Comparison of ENCODE assay signal across 24 cellular contexts in genomic region chr19:24065865-24066604, GRCh38.
"Had no signal": no experiment of that assay in that cellular context is flagged by ENCODE, and none has a peak within 500 bp of the region (broad histone marks: within the 10 kb centered on the region; RNA-seq: fewer than 3 reads in every experiment).

No MANE protein-coding gene starts in this region.

- H3K9ac ChIP-seq: neural progenitor cell had no signal

- H3K4me1 Mint-ChIP-seq: nephron; neural progenitor cell; stimulated activated memory B cell treated with anti-CD40 and anti-IgM and Interleukin-4, amounts not matched to agents 10 μg/mL and 1 μg/mL and 100 μg/mL, for 72 hours had no signal

- H3K4me2 ChIP-seq: hepatocyte, neural progenitor cell had no signal

- H3K9me3 ChIP-seq: colonic mucosa, esophagus muscularis mucosa, gastroesophageal sphincter, heart left ventricle, pancreas, sigmoid colon, thoracic aorta, tibial nerve, vagina had no signal

- H3K9me3 Mint-ChIP-seq: dendritic cell treated with granulocyte-macrophage colony-stimulating factor and Interleukin-4, amounts not matched to agents 40 ng/mL and 50 ng/mL, for 4 days; memory B cell; nephron; neural progenitor cell; stimulated activated memory B cell treated with anti-CD40 and anti-IgM and Interleukin-4, amounts not matched to agents 10 μg/mL and 1 μg/mL and 100 μg/mL, for 72 hours; stimulated activated naive CD8-positive, alpha-beta T cell treated with anti-CD3 and anti-CD28 coated beads, Interleukin-15, Interleukin-2, amounts not matched to agents 100 ng/mL and 50 ng/mL, for 24 hours had no signal

- ATAC-seq: foreskin keratinocyte; gastroesophageal sphincter; heart left ventricle; pancreas; stimulated activated memory B cell treated with anti-CD40 and anti-IgM and Interleukin-4, amounts not matched to agents 10 μg/mL and 1 μg/mL and 100 μg/mL, for 72 hours had no signal

- H3K27me3 Mint-ChIP-seq: dendritic cell treated with granulocyte-macrophage colony-stimulating factor and Interleukin-4, amounts not matched to agents 40 ng/mL and 50 ng/mL, for 4 days; memory B cell; progenitor cell of endocrine pancreas; stimulated activated memory B cell treated with anti-CD40 and anti-IgM and Interleukin-4, amounts not matched to agents 10 μg/mL and 1 μg/mL and 100 μg/mL, for 72 hours; stimulated activated naive CD8-positive, alpha-beta T cell treated with anti-CD3 and anti-CD28 coated beads, Interleukin-15, Interleukin-2, amounts not matched to agents 100 ng/mL and 50 ng/mL, for 24 hours had no signal

- DNase-seq: colonic mucosa; effector CD8-positive, alpha-beta T cell; foreskin keratinocyte; heart left ventricle; kidney; occipital lobe; pancreas; sigmoid colon; stimulated activated CD4-positive, alpha-beta T cell treated with anti-CD3 and anti-CD28 coated beads, Interleukin-2, amount 100 ng/mL, for 24 hours; stimulated activated CD4-positive, alpha-beta T cell treated with anti-CD3 and anti-CD28 coated beads, Interleukin-4, amount 100 ng/mL, for 24 hours had no signal

- H3K36me3 ChIP-seq: neural progenitor cell had no signal

- H3K4me3 ChIP-seq: colonic mucosa, esophagus muscularis mucosa, gastroesophageal sphincter, heart left ventricle, hepatocyte, lung, neural progenitor cell, pancreas, sigmoid colon, thoracic aorta, tibial nerve, vagina had no signal

- H3K27ac Mint-ChIP-seq: dendritic cell treated with granulocyte-macrophage colony-stimulating factor and Interleukin-4, amounts not matched to agents 40 ng/mL and 50 ng/mL, for 4 days; memory B cell; nephron; neural progenitor cell; progenitor cell of endocrine pancreas; stimulated activated memory B cell treated with anti-CD40 and anti-IgM and Interleukin-4, amounts not matched to agents 10 μg/mL and 1 μg/mL and 100 μg/mL, for 72 hours; stimulated activated naive CD8-positive, alpha-beta T cell treated with anti-CD3 and anti-CD28 coated beads, Interleukin-15, Interleukin-2, amounts not matched to agents 100 ng/mL and 50 ng/mL, for 24 hours had no signal

- H3K27ac ChIP-seq: colonic mucosa, esophagus muscularis mucosa, foreskin keratinocyte, gastroesophageal sphincter, heart left ventricle, hepatocyte, neural progenitor cell, pancreas, sigmoid colon, thoracic aorta, tibial nerve, vagina had no signal

- H2AFZ ChIP-seq: hepatocyte, neural progenitor cell had no signal

- H3K4me3 Mint-ChIP-seq: dendritic cell treated with granulocyte-macrophage colony-stimulating factor and Interleukin-4, amounts not matched to agents 40 ng/mL and 50 ng/mL, for 4 days; memory B cell; nephron; neural progenitor cell; stimulated activated memory B cell treated with anti-CD40 and anti-IgM and Interleukin-4, amounts not matched to agents 10 μg/mL and 1 μg/mL and 100 μg/mL, for 72 hours; stimulated activated naive CD8-positive, alpha-beta T cell treated with anti-CD3 and anti-CD28 coated beads, Interleukin-15, Interleukin-2, amounts not matched to agents 100 ng/mL and 50 ng/mL, for 24 hours had no signal

- H3K4me1 ChIP-seq: colonic mucosa, esophagus muscularis mucosa, foreskin keratinocyte, gastroesophageal sphincter, heart left ventricle, neural progenitor cell, pancreas, sigmoid colon, tibial nerve, vagina had no signal

- H3K27me3 ChIP-seq: colonic mucosa, esophagus muscularis mucosa, foreskin keratinocyte, gastroesophageal sphincter, heart left ventricle, hepatocyte, neural progenitor cell, pancreas, sigmoid colon, tibial nerve, vagina had no signal
